ENCODE assay signal across 11 cellular contexts in genomic region chr7:127404282-127405049, GRCh38. TPM values are rescaled to one million over a fixed set of nuclear protein-coding genes. Genes with fewer than 3 reads are reported as not detected.
A peak's percentile ranks its signal among the peaks of the same experiment; 100 is the strongest.
DNase-seq lines count a peak whose midpoint lies in the region; ATAC-seq lines count a peak whose summit lies in the region.
"Had no signal": no experiment of that assay in that cellular context is flagged by ENCODE, and none has a peak within 500 bp of the region (broad histone marks: within the 10 kb centered on the region; RNA-seq: fewer than 3 reads in every experiment).

No MANE protein-coding gene starts in this region.

- no peak overlapping the region for H3K27ac ChIP-seq in SJCRH30
- H3K27ac ChIP-seq: body of pancreas had no signal

- no peaks in the 10 kb centered on the region for H3K27me3 ChIP-seq in SJCRH30
- H3K27me3 ChIP-seq: body of pancreas had no signal

- no peaks in the 10 kb centered on the region for H3K9me3 ChIP-seq in SJCRH30 (replicated peaks)
- H3K9me3 ChIP-seq: body of pancreas had no signal

- ATAC-seq in GM18870 (IDR thresholded peaks at IDR 0.05; ENCODE audit: unreplicated experiment) (peak; percentile 66), HG02623 (IDR thresholded peaks at IDR 0.05; ENCODE audit: unreplicated experiment) (peak; percentile 65), HG03457 (IDR thresholded peaks at IDR 0.05; ENCODE audit: unreplicated experiment) (no peak)
- ATAC-seq: body of pancreas had no signal

- H3K4me1 ChIP-seq in SJCRH30: no peaks in the 10 kb centered on the region
- H3K4me1 ChIP-seq: body of pancreas had no signal

- DNase-seq in EH (ENCODE audit: low read depth) (peak; percentile 7), M059J (ENCODE audit: low read depth) (peak; percentile 19), RKO (ENCODE audit: low spot score) (no peak), SJCRH30 (no peak)
- DNase-seq in stimulated activated CD4-positive, alpha-beta T cell treated with anti-CD3 and anti-CD28 coated beads, Interleukin-12 subunit alpha, Interleukin-12 subunit beta, amount 100 ng/mL, for 4 hours: no peak
- DNase-seq: body of pancreas, NCI-H1092, NCI-H526 treated with DMSO at 0.1 percent for 48 hours had no signal

- no peak overlapping the region for H3K4me3 ChIP-seq in SJCRH30
- H3K4me3 ChIP-seq: body of pancreas had no signal

- H3K36me3 ChIP-seq in SJCRH30: no peaks in the 10 kb centered on the region

RNA-seq across cellular contexts. Expression of gene ZNF800, which starts 12.0 kb away (rescaled TPM):
- 24.8 and 25.1 TPM in 2 replicates for total RNA-seq in M059J (2014; rRNA removed; shearing (Covaris generic))
- total RNA-seq in SJCRH30 (2014; rRNA removed; shearing (Covaris generic)): 25.5 and 30.1 TPM in 2 replicates

Comparison
In these comparisons a context has a peak if more than half of its experiments do, and no peak if none do; other contexts are left out.
1. DNase-seq: peak in EH (single experiment) and M059J (single experiment); none in RKO (single experiment), stimulated activated CD4-positive, alpha-beta T cell treated with anti-CD3 and anti-CD28 coated beads, Interleukin-12 subunit alpha, Interleukin-12 subunit beta, amount 100 ng/mL, for 4 hours (single experiment) and SJCRH30 (0 of 2).